Comparison of ENCODE assay signal across 19 cellular contexts in the genomic region with DNA sequence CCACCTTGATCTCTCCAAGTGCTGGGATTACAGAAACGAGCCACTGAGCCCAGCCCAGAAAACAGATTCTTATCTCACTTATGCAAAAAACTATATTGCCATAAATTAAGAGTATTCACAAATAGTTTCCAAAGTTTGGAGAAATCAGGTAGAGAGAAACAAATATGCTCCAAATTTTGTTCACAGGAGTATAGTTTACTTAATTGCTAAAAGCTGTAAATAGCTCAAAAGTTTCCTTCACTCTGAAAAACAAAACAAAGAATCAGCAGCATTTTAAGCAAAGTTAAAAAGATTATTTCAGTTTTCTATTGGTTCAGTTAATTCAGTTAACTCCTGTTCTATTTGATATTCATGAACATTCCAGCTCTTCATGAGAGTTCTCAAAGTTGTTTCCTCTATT.
"Had no signal": no experiment of that assay in that cellular context is flagged by ENCODE, and none has a peak within 500 bp of the region (broad histone marks: within the 10 kb centered on the region; RNA-seq: fewer than 3 reads in every experiment).

No MANE protein-coding gene starts in this region.

- FAIRE-seq: urothelium cell line had no signal

- H3K4me3 Mint-ChIP-seq: naive thymus-derived CD8-positive, alpha-beta T cell; nephron progenitor cell; stimulated activated naive B cell treated with anti-CD40 and anti-IgM and Interleukin-4, amounts not matched to agents 10 μg/mL and 1 μg/mL and 100 μg/mL, for 72 hours had no signal

- DNase-seq: heart right ventricle; islet precursor cell; left ventricle myocardium inferior; naive thymus-derived CD8-positive, alpha-beta T cell; nephron progenitor cell; right lobe of liver; stimulated activated CD4-positive, alpha-beta T cell treated with anti-CD3 and anti-CD28 coated beads, Interleukin-12 subunit alpha, Interleukin-12 subunit beta, amount 100 ng/mL, for 4 hours; stimulated activated CD4-positive, alpha-beta T cell treated with anti-CD3 and anti-CD28 coated beads, Interleukin-15, amount 100 ng/mL, for 24 hours; stimulated activated CD4-positive, alpha-beta T cell treated with anti-CD3 and anti-CD28 coated beads, Interleukin-2, amount 100 ng/mL, for 24 hours; stimulated activated CD4-positive, alpha-beta T cell treated with anti-CD3 and anti-CD28 coated beads, Interleukin-4, amount 100 ng/mL, for 1 hour; stimulated activated naive B cell treated with anti-CD40 and anti-IgM and Interleukin-4, amounts not matched to agents 10 μg/mL and 1 μg/mL and 100 μg/mL, for 72 hours; stimulated activated naive CD8-positive, alpha-beta T cell treated with anti-CD3 and anti-CD28 coated beads, Interleukin-15, Interleukin-2, amounts not matched to agents 100 U/mL and 50 U/mL, for 24 hours; stomach; testis; thyroid gland; trophoblast cell; upper lobe of right lung had no signal

- H3K4me1 Mint-ChIP-seq: naive thymus-derived CD8-positive, alpha-beta T cell; nephron progenitor cell; stimulated activated naive B cell treated with anti-CD40 and anti-IgM and Interleukin-4, amounts not matched to agents 10 μg/mL and 1 μg/mL and 100 μg/mL, for 72 hours had no signal

- H3K27ac Mint-ChIP-seq: naive thymus-derived CD8-positive, alpha-beta T cell; nephron progenitor cell; progenitor cell of endocrine pancreas; stimulated activated naive B cell treated with anti-CD40 and anti-IgM and Interleukin-4, amounts not matched to agents 10 μg/mL and 1 μg/mL and 100 μg/mL, for 72 hours had no signal

- H3K36me3 Mint-ChIP-seq: stimulated activated naive B cell treated with anti-CD40 and anti-IgM and Interleukin-4, amounts not matched to agents 10 μg/mL and 1 μg/mL and 100 μg/mL, for 72 hours had no signal

- ATAC-seq: heart right ventricle; naive thymus-derived CD8-positive, alpha-beta T cell; stimulated activated naive B cell treated with anti-CD40 and anti-IgM and Interleukin-4, amounts not matched to agents 10 μg/mL and 1 μg/mL and 100 μg/mL, for 72 hours; stimulated activated naive CD8-positive, alpha-beta T cell treated with anti-CD3 and anti-CD28 coated beads, Interleukin-15, Interleukin-2, amounts not matched to agents 100 U/mL and 50 U/mL, for 24 hours; upper lobe of right lung had no signal
